ENCODE assay signal across 1 cellular context in the genomic region with DNA sequence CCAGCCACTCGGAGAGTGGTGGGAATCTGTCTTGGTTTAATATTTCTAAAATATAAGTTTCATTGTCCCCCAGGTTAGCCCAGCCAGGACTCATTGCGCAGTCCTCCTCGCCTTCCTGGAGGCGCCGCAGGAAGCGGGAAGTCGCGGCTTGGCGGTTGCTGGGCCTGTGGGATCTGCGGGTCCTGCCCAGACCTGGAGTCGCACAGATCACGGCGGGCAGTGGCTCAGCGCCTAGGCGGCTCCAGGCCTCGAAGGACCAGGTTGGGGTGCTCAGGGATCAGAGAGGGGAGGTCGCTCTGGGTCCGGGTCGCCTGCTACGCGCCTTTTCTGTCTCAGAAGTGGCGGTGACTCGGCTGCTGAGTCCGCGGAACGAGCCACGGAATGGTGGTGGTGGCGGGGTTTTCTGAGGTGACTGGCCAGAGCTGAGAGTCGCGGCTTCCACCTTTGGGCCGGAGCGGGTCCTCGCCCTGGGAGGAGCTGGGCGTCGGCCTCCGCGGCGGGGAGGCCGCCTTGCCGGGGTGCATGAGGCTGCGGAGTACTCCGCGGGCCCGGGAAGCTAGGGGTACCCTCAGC.
TF ChIP-seq lines count a peak whose summit lies in the region.

No MANE protein-coding gene starts in this region.

TF ChIP-seq in HepG2, 621 proteins besides CTCF, POLR2A, EP300 and RAD21 (continued from another document and continues in another):
- TF ChIP-seq, protein P1, sequence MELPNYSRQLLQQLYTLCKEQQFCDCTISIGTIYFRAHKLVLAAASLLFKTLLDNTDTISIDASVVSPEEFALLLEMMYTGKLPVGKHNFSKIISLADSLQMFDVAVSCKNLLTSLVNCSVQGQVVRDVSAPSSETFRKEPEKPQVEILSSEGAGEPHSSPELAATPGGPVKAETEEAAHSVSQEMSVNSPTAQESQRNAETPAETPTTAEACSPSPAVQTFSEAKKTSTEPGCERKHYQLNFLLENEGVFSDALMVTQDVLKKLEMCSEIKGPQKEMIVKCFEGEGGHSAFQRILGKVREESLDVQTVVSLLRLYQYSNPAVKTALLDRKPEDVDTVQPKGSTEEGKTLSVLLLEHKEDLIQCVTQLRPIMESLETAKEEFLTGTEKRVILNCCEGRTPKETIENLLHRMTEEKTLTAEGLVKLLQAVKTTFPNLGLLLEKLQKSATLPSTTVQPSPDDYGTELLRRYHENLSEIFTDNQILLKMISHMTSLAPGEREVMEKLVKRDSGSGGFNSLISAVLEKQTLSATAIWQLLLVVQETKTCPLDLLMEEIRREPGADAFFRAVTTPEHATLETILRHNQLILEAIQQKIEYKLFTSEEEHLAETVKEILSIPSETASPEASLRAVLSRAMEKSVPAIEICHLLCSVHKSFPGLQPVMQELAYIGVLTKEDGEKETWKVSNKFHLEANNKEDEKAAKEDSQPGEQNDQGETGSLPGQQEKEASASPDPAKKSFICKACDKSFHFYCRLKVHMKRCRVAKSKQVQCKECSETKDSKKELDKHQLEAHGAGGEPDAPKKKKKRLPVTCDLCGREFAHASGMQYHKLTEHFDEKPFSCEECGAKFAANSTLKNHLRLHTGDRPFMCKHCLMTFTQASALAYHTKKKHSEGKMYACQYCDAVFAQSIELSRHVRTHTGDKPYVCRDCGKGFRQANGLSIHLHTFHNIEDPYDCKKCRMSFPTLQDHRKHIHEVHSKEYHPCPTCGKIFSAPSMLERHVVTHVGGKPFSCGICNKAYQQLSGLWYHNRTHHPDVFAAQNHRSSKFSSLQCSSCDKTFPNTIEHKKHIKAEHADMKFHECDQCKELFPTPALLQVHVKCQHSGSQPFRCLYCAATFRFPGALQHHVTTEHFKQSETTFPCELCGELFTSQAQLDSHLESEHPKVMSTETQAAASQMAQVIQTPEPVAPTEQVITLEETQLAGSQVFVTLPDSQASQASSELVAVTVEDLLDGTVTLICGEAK (IDR thresholded peaks at IDR 0.05), result no peak
- TF ChIP-seq, protein P1 (CRISPR knock-in tag; IDR thresholded peaks at IDR 0.05), result no peak
- TF ChIP-seq, protein P2, sequence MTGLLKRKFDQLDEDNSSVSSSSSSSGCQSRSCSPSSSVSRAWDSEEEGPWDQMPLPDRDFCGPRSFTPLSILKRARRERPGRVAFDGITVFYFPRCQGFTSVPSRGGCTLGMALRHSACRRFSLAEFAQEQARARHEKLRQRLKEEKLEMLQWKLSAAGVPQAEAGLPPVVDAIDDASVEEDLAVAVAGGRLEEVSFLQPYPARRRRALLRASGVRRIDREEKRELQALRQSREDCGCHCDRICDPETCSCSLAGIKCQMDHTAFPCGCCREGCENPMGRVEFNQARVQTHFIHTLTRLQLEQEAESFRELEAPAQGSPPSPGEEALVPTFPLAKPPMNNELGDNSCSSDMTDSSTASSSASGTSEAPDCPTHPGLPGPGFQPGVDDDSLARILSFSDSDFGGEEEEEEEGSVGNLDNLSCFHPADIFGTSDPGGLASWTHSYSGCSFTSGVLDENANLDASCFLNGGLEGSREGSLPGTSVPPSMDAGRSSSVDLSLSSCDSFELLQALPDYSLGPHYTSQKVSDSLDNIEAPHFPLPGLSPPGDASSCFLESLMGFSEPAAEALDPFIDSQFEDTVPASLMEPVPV (CRISPR knock-in tag; IDR thresholded peaks at IDR 0.05), result 0 out of 2 replicates have a peak, but pooled peaks have one; percentile 60
- TF ChIP-seq, protein P3, sequence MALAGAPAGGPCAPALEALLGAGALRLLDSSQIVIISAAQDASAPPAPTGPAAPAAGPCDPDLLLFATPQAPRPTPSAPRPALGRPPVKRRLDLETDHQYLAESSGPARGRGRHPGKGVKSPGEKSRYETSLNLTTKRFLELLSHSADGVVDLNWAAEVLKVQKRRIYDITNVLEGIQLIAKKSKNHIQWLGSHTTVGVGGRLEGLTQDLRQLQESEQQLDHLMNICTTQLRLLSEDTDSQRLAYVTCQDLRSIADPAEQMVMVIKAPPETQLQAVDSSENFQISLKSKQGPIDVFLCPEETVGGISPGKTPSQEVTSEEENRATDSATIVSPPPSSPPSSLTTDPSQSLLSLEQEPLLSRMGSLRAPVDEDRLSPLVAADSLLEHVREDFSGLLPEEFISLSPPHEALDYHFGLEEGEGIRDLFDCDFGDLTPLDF (CRISPR knock-in tag; IDR thresholded peaks at IDR 0.05), result no peak
- TF ChIP-seq TBL1XR1 (IDR thresholded peaks at IDR 0.05; ENCODE audit: borderline replicate concordance, low read length, partially characterized antibody), result no peak
- TF ChIP-seq, protein P4, sequence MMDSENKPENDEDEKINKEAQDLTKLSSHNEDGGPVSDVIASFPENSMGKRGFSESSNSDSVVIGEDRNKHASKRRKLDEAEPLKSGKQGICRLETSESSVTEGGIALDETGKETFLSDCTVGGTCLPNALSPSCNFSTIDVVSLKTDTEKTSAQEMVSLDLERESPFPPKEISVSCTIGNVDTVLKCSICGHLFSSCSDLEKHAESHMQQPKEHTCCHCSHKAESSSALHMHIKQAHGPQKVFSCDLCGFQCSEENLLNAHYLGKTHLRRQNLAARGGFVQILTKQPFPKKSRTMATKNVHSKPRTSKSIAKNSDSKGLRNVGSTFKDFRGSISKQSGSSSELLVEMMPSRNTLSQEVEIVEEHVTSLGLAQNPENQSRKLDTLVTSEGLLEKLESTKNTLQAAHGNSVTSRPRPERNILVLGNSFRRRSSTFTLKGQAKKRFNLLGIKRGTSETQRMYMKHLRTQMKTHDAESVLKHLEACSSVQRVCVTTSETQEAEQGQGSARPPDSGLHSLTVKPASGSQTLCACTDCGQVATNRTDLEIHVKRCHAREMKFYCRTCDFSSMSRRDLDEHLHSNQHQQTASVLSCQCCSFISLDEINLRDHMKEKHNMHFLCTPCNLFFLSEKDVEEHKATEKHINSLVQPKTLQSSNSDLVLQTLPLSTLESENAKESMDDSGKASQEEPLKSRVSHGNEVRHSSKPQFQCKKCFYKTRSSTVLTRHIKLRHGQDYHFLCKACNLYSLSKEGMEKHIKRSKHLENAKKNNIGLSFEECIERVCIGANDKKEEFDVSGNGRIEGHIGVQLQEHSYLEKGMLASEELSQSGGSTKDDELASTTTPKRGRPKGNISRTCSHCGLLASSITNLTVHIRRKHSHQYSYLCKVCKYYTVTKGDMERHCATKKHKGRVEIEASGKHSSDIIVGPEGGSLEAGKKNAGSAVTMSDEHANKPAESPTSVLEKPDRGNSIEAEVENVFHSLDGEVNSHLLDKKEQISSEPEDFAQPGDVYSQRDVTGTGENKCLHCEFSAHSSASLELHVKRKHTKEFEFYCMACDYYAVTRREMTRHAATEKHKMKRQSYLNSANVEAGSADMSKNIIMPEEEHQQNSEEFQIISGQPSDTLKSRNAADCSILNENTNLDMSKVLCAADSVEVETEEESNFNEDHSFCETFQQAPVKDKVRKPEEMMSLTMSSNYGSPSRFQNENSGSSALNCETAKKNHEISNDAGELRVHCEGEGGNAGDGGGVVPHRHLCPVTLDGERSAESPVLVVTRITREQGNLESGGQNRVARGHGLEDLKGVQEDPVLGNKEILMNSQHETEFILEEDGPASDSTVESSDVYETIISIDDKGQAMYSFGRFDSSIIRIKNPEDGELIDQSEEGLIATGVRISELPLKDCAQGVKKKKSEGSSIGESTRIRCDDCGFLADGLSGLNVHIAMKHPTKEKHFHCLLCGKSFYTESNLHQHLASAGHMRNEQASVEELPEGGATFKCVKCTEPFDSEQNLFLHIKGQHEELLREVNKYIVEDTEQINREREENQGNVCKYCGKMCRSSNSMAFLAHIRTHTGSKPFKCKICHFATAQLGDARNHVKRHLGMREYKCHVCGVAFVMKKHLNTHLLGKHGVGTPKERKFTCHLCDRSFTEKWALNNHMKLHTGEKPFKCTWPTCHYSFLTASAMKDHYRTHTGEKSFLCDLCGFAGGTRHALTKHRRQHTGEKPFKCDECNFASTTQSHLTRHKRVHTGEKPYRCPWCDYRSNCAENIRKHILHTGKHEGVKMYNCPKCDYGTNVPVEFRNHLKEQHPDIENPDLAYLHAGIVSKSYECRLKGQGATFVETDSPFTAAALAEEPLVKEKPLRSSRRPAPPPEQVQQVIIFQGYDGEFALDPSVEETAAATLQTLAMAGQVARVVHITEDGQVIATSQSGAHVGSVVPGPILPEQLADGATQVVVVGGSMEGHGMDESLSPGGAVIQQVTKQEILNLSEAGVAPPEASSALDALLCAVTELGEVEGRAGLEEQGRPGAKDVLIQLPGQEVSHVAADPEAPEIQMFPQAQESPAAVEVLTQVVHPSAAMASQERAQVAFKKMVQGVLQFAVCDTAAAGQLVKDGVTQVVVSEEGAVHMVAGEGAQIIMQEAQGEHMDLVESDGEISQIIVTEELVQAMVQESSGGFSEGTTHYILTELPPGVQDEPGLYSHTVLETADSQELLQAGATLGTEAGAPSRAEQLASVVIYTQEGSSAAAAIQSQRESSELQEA (CRISPR knock-in tag; IDR thresholded peaks at IDR 0.05; ENCODE audit: not compliant biosample characterization), result no peak
- TF ChIP-seq ZNF781 (CRISPR knock-in tag; IDR thresholded peaks at IDR 0.05; ENCODE audit: borderline replicate concordance, not compliant biosample characterization), result peak; percentile 10
- peak; percentile 49; the same call in 1 of the 2 replicates for TF ChIP-seq GABPB1 (CRISPR knock-in tag; IDR thresholded peaks at IDR 0.05)
- no peak for TF ChIP-seq BRD4 (CRISPR knock-in tag; IDR thresholded peaks at IDR 0.05)
- no peak for TF ChIP-seq GATAD2A (CRISPR knock-in tag; IDR thresholded peaks at IDR 0.05)
- TF ChIP-seq ZNF121 (CRISPR knock-in tag; IDR thresholded peaks at IDR 0.05), result no peak
- TF ChIP-seq, protein P5, sequence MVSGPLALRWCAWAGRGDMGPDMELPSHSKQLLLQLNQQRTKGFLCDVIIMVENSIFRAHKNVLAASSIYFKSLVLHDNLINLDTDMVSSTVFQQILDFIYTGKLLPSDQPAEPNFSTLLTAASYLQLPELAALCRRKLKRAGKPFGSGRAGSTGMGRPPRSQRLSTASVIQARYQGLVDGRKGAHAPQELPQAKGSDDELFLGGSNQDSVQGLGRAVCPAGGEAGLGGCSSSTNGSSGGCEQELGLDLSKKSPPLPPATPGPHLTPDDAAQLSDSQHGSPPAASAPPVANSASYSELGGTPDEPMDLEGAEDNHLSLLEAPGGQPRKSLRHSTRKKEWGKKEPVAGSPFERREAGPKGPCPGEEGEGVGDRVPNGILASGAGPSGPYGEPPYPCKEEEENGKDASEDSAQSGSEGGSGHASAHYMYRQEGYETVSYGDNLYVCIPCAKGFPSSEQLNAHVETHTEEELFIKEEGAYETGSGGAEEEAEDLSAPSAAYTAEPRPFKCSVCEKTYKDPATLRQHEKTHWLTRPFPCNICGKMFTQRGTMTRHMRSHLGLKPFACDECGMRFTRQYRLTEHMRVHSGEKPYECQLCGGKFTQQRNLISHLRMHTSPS (CRISPR knock-in tag; IDR thresholded peaks at IDR 0.05; ENCODE audit: low read depth), result 0 out of 2 replicates have a peak, but pooled peaks have one; percentile 20
- peak; percentile 66; the same call in 1 of the 2 replicates for TF ChIP-seq CBX2 (IDR thresholded peaks at IDR 0.05; ENCODE audit: low read depth, low read length)
- peak; percentile 58; the same call in 1 of the 2 replicates for TF ChIP-seq CBX2 (CRISPR knock-in tag; IDR thresholded peaks at IDR 0.05; ENCODE audit: low read depth)
- TF ChIP-seq MTF2 (CRISPR knock-in tag; IDR thresholded peaks at IDR 0.05; ENCODE audit: borderline replicate concordance), result peak; percentile 30; the same call in 1 of the 2 replicates
- TF ChIP-seq, protein P6, sequence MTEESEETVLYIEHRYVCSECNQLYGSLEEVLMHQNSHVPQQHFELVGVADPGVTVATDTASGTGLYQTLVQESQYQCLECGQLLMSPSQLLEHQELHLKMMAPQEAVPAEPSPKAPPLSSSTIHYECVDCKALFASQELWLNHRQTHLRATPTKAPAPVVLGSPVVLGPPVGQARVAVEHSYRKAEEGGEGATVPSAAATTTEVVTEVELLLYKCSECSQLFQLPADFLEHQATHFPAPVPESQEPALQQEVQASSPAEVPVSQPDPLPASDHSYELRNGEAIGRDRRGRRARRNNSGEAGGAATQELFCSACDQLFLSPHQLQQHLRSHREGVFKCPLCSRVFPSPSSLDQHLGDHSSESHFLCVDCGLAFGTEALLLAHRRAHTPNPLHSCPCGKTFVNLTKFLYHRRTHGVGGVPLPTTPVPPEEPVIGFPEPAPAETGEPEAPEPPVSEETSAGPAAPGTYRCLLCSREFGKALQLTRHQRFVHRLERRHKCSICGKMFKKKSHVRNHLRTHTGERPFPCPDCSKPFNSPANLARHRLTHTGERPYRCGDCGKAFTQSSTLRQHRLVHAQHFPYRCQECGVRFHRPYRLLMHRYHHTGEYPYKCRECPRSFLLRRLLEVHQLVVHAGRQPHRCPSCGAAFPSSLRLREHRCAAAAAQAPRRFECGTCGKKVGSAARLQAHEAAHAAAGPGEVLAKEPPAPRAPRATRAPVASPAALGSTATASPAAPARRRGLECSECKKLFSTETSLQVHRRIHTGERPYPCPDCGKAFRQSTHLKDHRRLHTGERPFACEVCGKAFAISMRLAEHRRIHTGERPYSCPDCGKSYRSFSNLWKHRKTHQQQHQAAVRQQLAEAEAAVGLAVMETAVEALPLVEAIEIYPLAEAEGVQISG (CRISPR knock-in tag; IDR thresholded peaks at IDR 0.05), result no peak
- TF ChIP-seq KDM2A (CRISPR knock-in tag; IDR thresholded peaks at IDR 0.05; ENCODE audit: borderline replicate concordance, low read depth), result peak; percentile 33; the same call in 1 of the 2 replicates
- peak; percentile 26; the same call in 1 of the 2 replicates for TF ChIP-seq ATF7-NPFF (CRISPR knock-in tag; IDR thresholded peaks at IDR 0.05; ENCODE audit: low read depth)
- no peak for TF ChIP-seq TSC22D2 (CRISPR knock-in tag; IDR thresholded peaks at IDR 0.05; ENCODE audit: borderline replicate concordance)
- TF ChIP-seq ZNF24 (IDR thresholded peaks at IDR 0.05), result no peak
